19 cellular contexts compared by ENCODE assay signal in the genomic region with DNA sequence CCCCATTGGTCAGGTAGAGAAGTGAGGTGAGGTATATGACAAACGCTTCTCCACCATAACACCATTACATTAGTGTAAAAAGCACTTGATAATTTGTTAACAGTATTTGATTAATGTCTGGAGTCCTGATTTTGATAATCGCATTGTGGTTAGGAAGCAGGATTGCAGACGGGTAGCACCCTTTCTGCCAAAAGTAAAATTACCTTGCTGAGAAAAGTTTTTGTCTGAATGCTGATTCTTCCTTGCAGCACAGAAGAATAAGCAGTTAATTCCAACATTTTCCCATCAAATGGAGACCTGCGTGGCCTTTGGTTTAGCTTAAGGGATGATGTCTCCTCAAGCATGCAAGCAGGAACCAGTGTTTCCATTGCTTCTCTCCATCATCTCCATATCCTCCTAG.
A peak's percentile ranks its signal among the peaks of the same experiment; 100 is the strongest.
DNase-seq lines count a peak whose midpoint lies in the region; ATAC-seq, FAIRE-seq and TF ChIP-seq lines count a peak whose summit lies in the region.
"Had no signal": no experiment of that assay in that cellular context is flagged by ENCODE, and none has a peak within 500 bp of the region (broad histone marks: within the 10 kb centered on the region; RNA-seq: fewer than 3 reads in every experiment).

No MANE protein-coding gene starts in this region.

- in situ Hi-C loops in GM12878 (cut with MboI), result no loop called here

- H3K4me3 ChIP-seq in HCT116 (replicated peaks in 1 of 2; ENCODE audit: low read depth in 1 of 2, low read length in 2 of 2) (no peak overlapping the region), GM12878 (no peak overlapping the region), esophagus muscularis mucosa (no peak overlapping the region)
- H3K4me3 ChIP-seq: BLaER1 treated with 17β-estradiol and CSF1 and Interleukin-3, amounts not matched to agents 10 nM and 100 nM; HAP-1 had no signal

- no peak for TF ChIP-seq CTCF in HCT116 (IDR thresholded peaks at IDR 0.05 in 2 of 3, conservative IDR thresholded peaks at IDR 0.05 in 1 of 3; ENCODE audit: borderline replicate concordance in 1 of 3, insufficient read depth in 1 of 3, low read depth in 2 of 3, low read length in 2 of 3)
- no peak for TF ChIP-seq CTCF in GM12878 (IDR thresholded peaks at IDR 0.05 in 2 of 3, conservative IDR thresholded peaks at IDR 0.05 in 1 of 3; ENCODE audit: control insufficient read depth in 2 of 3, extremely low read depth in 1 of 3, insufficient read depth in 1 of 3, low read depth in 3 of 3, low read length in 3 of 3)
- TF ChIP-seq CTCF in esophagus muscularis mucosa (IDR thresholded peaks at IDR 0.05), result no peak

- RAD21 ChIA-PET in HCT116 (lab: Charles Lee; ENCODE audit: low non-redundant PET in 1 of 2, low total read pairs in 2 of 2, uncharacterized antibody in 2 of 2, unreplicated experiment in 2 of 2), result no interaction called here
- RAD21 ChIA-PET in GM12878 (lab: Charles Lee; ENCODE audit: unreplicated experiment), result interaction anchor here (0.6 kb wide), 1 partner anchor 38 kb away, joined by 3 read pairs; no protein-coding TSS in a partner anchor

- no peak for FAIRE-seq in GM12878 (lab: Jason Lieb, UNC)
- FAIRE-seq: GM12891, GM19239, HTR-8/SVneo had no signal

- POLR2A ChIA-PET in HCT116 (lab: Charles Lee), result no interaction called here
- POLR2A ChIA-PET in GM12878 (lab: Charles Lee), result no interaction called here

- TF ChIP-seq POLR2A in HCT116 (IDR thresholded peaks at IDR 0.05; ENCODE audit: borderline replicate concordance, extremely low read depth, insufficient read depth, insufficient read length) (no peak), GM12878 (IDR thresholded peaks at IDR 0.05; ENCODE audit: low read depth, low read length) (no peak), esophagus muscularis mucosa (IDR thresholded peaks at IDR 0.05; ENCODE audit: low read depth) (no peak)

- intact Hi-C loops in HCT116 (cut with micrococcal nuclease), result no loop called here
- intact Hi-C loops in GM12878 (cut with micrococcal nuclease; ENCODE audit: unreplicated experiment), result no loop called here
- intact Hi-C loops in esophagus muscularis mucosa (cut with DNase I), result no loop called here

- CTCF ChIA-PET in HCT116 (lab: Charles Lee) (no interaction called here), GM12878 (lab: Yijun Ruan, JAX) (no interaction called here)

- H3K27me3 ChIP-seq in HCT116 (ENCODE audit: insufficient read depth, low read length) (no peaks in the 10 kb centered on the region), GM12878 (replicated peaks in 1 of 2; ENCODE audit: control insufficient read depth in 2 of 2, insufficient read depth in 2 of 2, low read length in 1 of 2) (no peaks in the 10 kb centered on the region), esophagus muscularis mucosa (no peaks in the 10 kb centered on the region)
- H3K27me3 ChIP-seq: BLaER1 treated with 17β-estradiol and CSF1 and Interleukin-3, amounts not matched to agents 10 nM and 100 nM had no signal

- TF ChIP-seq EP300 in GM12878 (IDR thresholded peaks at IDR 0.05; ENCODE audit: borderline replicate concordance in 1 of 2, control insufficient read depth in 1 of 2, low read depth in 2 of 2, low read length in 2 of 2), result no peak
- TF ChIP-seq EP300 in esophagus muscularis mucosa (IDR thresholded peaks at IDR 0.05), result no peak

- H3K9me3 ChIP-seq in HCT116 (ENCODE audit: control insufficient read depth in 1 of 2, insufficient read depth in 1 of 2, low read depth in 1 of 2, low read length in 2 of 2) (peaks cover 8 to 15% of the 10 kb centered on the region in 2 experiments; a peak in 3 of 4 replicates), GM12878 (replicated peaks; ENCODE audit: control insufficient read depth, insufficient read depth, low read length) (no peaks in the 10 kb centered on the region; the same call in 1 of the 3 replicates), esophagus muscularis mucosa (peaks cover 0 to 22% (median 19%) of the 10 kb centered on the region in 4 donors)
- H3K9me3 ChIP-seq: HAP-1 had no signal

- TF ChIP-seq RAD21 in HCT116 (IDR thresholded peaks at IDR 0.05; ENCODE audit: low read depth) (no peak), GM12878 (IDR thresholded peaks at IDR 0.05; ENCODE audit: insufficient read depth, low read depth, low read length) (no peak)

- 58% methylated on average over 4 of the region's 4 CpGs for WGBS in GM12878 (ENCODE audit: insufficient coverage, insufficient replicate concordance, low lambda C conversion rate, missing lambda C conversion rate)
- 91% methylated on average over 4 of the region's 4 CpGs for WGBS in esophagus muscularis mucosa

- H2AFZ ChIP-seq in HCT116 (ENCODE audit: low read depth, low read length, poor library complexity, severe bottlenecking) (no peak overlapping the region), GM12878 (ENCODE audit: control insufficient read depth, low read depth, low read length) (no peak overlapping the region)

- H3K27ac ChIP-seq in HCT116 (ENCODE audit: low read depth, low read length) (no peak overlapping the region), GM12878 (ENCODE audit: control insufficient read depth, insufficient read depth) (no peak overlapping the region), esophagus muscularis mucosa (replicated peaks in 1 of 4) (no peak overlapping the region)
- H3K27ac ChIP-seq: BLaER1 treated with 17β-estradiol and CSF1 and Interleukin-3, amounts not matched to agents 10 nM and 100 nM had no signal

- H3K79me2 ChIP-seq in HCT116 (ENCODE audit: insufficient read depth, low read length), result no peaks in the 10 kb centered on the region
- H3K79me2 ChIP-seq in GM12878 (ENCODE audit: control insufficient read depth, insufficient read depth, low read length), result no peaks in the 10 kb centered on the region

- no TSS peak for BruUV-seq in HCT116 (replicated peaks; lab: Mats Ljungman, UMichigan)
- no TSS peak for BruUV-seq in GM12878 (replicated peaks; lab: Mats Ljungman, UMichigan)

- no peaks in the 10 kb centered on the region for H3K9me2 ChIP-seq in HCT116 (ENCODE audit: insufficient read depth)

- H3K9ac ChIP-seq in HCT116 (ENCODE audit: low read length) (no peak overlapping the region), GM12878 (ENCODE audit: control insufficient read depth, insufficient read depth, low read length) (no peak overlapping the region)
- H3K9ac ChIP-seq: BLaER1 treated with 17β-estradiol and CSF1 and Interleukin-3, amounts not matched to agents 10 nM and 100 nM had no signal

- no peak for DNase-seq in HCT116 (ENCODE audit: low read depth, low spot score)
- DNase-seq in GM12878 (ENCODE audit: low read depth, low spot score), result no peak
- DNase-seq in esophagus muscularis mucosa (ENCODE audit: extremely low spot score), result peak; percentile 26
- DNase-seq in stimulated activated CD4-positive, alpha-beta T cell treated with anti-CD3 and anti-CD28 coated beads, Interleukin-4, amount 100 ng/mL, for 24 hours, result no peak
- DNase-seq: CD8-positive, alpha-beta memory T cell; COR-L47; DMS 273 treated with DMSO at 0.1 percent for 48 hours; DMS53; DND-41; EL; HFFc6; KG1 had no signal

- H4K20me1 ChIP-seq in HCT116 (ENCODE audit: insufficient read depth), result no peaks in the 10 kb centered on the region
- no peaks in the 10 kb centered on the region for H4K20me1 ChIP-seq in GM12878 (ENCODE audit: control insufficient read depth, insufficient read depth)
- H4K20me1 ChIP-seq: BLaER1 treated with 17β-estradiol and CSF1 and Interleukin-3, amounts not matched to agents 10 nM and 100 nM had no signal

- ATAC-seq in HCT116 (no peak), GM12878 (no peak), GM21786 (IDR thresholded peaks at IDR 0.05; ENCODE audit: unreplicated experiment) (no peak), GM21515 (IDR thresholded peaks at IDR 0.05; ENCODE audit: unreplicated experiment) (no peak)

- no peak overlapping the region for H3K4me2 ChIP-seq in HCT116 (ENCODE audit: low read length)
- H3K4me2 ChIP-seq in GM12878 (ENCODE audit: control insufficient read depth, insufficient read depth), result no peak overlapping the region
- H3K4me2 ChIP-seq: BLaER1 treated with 17β-estradiol and CSF1 and Interleukin-3, amounts not matched to agents 10 nM and 100 nM had no signal

- SMC1A ChIA-PET in GM12878 (lab: Charles Lee; ENCODE audit: uncharacterized antibody, unreplicated experiment), result no interaction called here

- no peaks in the 10 kb centered on the region for H3K36me3 ChIP-seq in HCT116 (ENCODE audit: control insufficient read depth in 1 of 2, insufficient read depth in 2 of 2, low read length in 2 of 2)
- no peaks in the 10 kb centered on the region for H3K36me3 ChIP-seq in GM12878 (ENCODE audit: control insufficient read depth in 2 of 2, insufficient read depth in 2 of 2, low read length in 1 of 2)
- no peaks in the 10 kb centered on the region for H3K36me3 ChIP-seq in esophagus muscularis mucosa
- H3K36me3 ChIP-seq: HAP-1 had no signal

- H3K4me1 ChIP-seq in HCT116 (ENCODE audit: control insufficient read depth in 1 of 2, insufficient read depth in 2 of 2, low read length in 2 of 2), result no peaks in the 10 kb centered on the region
- no peaks in the 10 kb centered on the region for H3K4me1 ChIP-seq in GM12878 (ENCODE audit: control insufficient read depth, insufficient read depth, low read length)
- H3K4me1 ChIP-seq in esophagus muscularis mucosa, result no peaks in the 10 kb centered on the region
- H3K4me1 ChIP-seq: BLaER1 treated with 17β-estradiol and CSF1 and Interleukin-3, amounts not matched to agents 10 nM and 100 nM; HAP-1 had no signal

TF ChIP-seq in HCT116, 20 proteins besides CTCF, POLR2A, EP300 and RAD21:
- TF ChIP-seq CBX3 (IDR thresholded peaks at IDR 0.05; ENCODE audit: low read depth) (peak; percentile 82), YY1 (IDR thresholded peaks at IDR 0.05; ENCODE audit: extremely low read depth, insufficient replicate concordance, low read depth, low read length) (no peak), POLR2AphosphoS5 (IDR thresholded peaks at IDR 0.05; ENCODE audit: low read depth, low read length) (no peak)

TF ChIP-seq in GM12878, 131 proteins besides CTCF, POLR2A, EP300 and RAD21 (continues in another document):
- TF ChIP-seq ATF7 (IDR thresholded peaks at IDR 0.05; ENCODE audit: low read depth) (no peak), WRNIP1 (IDR thresholded peaks at IDR 0.05; ENCODE audit: borderline replicate concordance, low read depth, low read length) (no peak), CBX5 (IDR thresholded peaks at IDR 0.05; ENCODE audit: low read depth) (peak; percentile 81; the same call in 1 of the 2 replicates), KLF5 (IDR thresholded peaks at IDR 0.05; ENCODE audit: partially characterized antibody) (no peak)

Comparison
In these comparisons a context has a peak if more than half of its experiments do, and no peak if none do; other contexts are left out.
1. Of the 18 proteins assayed by ChIP-seq in both GM12878 and HCT116: peak only in GM12878: none; only in HCT116: CBX3; in both: none; in neither: 17.